In the genomic region with DNA sequence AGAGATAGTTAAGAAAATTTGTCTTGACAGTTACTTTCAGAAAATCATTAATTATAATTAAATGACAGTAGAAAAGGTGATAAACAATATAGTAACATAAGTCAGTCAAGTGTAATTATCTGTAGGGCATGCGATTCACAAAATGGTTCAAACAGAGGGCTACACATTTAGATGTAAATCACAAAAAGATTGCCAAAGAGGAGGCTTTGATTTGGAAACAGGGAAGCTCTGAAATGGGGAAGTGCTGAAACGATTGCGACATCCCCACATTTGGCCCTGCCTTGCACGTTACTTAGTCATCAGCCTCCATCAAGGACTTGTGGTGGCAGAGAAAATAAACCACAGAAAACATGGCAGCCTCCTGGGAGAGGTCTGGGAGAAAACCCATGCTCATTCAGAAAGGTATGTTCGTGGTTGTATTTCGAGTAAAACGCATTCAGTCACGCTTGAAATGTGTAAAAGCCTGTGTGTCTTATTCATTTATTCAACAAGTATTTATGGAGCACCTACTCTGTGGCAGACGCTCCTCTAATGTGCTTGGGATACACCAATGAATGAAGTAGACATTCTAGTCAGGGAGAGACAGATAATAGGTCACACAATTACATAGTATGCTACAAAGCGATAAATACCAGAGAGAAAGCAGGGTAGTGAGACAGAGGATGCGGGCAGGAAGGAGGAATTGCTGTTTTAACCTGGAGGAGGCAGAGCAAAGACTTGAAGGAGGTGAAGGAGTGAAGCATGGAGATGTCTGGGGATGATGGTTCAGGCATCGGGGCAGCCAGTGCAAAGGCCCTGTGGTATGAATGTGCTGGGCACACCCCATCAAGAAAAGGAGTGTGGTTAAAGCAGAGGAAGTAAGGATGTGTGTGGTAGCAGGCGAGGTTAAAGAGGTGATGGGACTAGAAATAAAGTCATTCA, we compare ENCODE assay signal across 8 cellular contexts. TPM values are rescaled to one million over a fixed set of nuclear protein-coding genes. Genes with fewer than 3 reads are reported as not detected.
DNase-seq lines count a peak whose midpoint lies in the region; ATAC-seq and TF ChIP-seq lines count a peak whose summit lies in the region.

No MANE protein-coding gene starts in this region.

- H3K79me2 ChIP-seq in OCI-LY3 (ENCODE audit: low read length): no peaks in the 10 kb centered on the region

- peak overlapping the region; percentile 8; the same call in 1 of the 2 replicates for H2AFZ ChIP-seq in OCI-LY3 (ENCODE audit: low read depth, low read length)

- H3K9me3 ChIP-seq in OCI-LY3 (ENCODE audit: insufficient read depth, low read length): no peaks in the 10 kb centered on the region

- H3K4me2 ChIP-seq in OCI-LY3 (ENCODE audit: low read length): peak overlapping the region; percentile 52

- H3K36me3 ChIP-seq in OCI-LY3 (replicated peaks; ENCODE audit: low read depth, low read length): no peaks in the 10 kb centered on the region

- TF ChIP-seq CTCF in OCI-LY3 (IDR thresholded peaks at IDR 0.05; ENCODE audit: low read depth, low read length) (no peak), choroid plexus epithelial cell (conservative IDR thresholded peaks at IDR 0.05; ENCODE audit: low read depth, low read length) (no peak)

- ATAC-seq in GM19324 (IDR thresholded peaks at IDR 0.05; ENCODE audit: low FRiP score, unreplicated experiment) (peak; percentile 45), HG03342 (IDR thresholded peaks at IDR 0.05; ENCODE audit: unreplicated experiment) (peak; percentile 67)

- H3K4me3 ChIP-seq in OCI-LY3 (ENCODE audit: low read length) (peak overlapping the region; percentile 30), choroid plexus epithelial cell (ENCODE audit: low read depth, low read length) (no peak overlapping the region)

- peak overlapping the region; percentile 14; the same call in 1 of the 2 replicates for H3K27ac ChIP-seq in OCI-LY3 (ENCODE audit: low read length)

- H4K20me1 ChIP-seq in OCI-LY3 (ENCODE audit: insufficient read depth, low read length): no peaks in the 10 kb centered on the region

- DNase-seq in Caki2 (ENCODE audit: low read depth): peak; percentile 86
- peak; percentile 98 for DNase-seq in choroid plexus epithelial cell (ENCODE audit: low read depth)
- peak; percentile 48 for DNase-seq in midbrain (lab: John Stamatoyannopoulos, UW)
- no peak for DNase-seq in DMS 273 treated with DMSO at 0.1 percent for 48 hours (lab: John Stamatoyannopoulos, UW)
- DNase-seq in NCI-H345 (lab: John Stamatoyannopoulos, UW): no peak

- H3K27me3 ChIP-seq in OCI-LY3 (ENCODE audit: low read depth, low read length): peaks cover 5% of the 10 kb centered on the region

- H3K4me1 ChIP-seq in OCI-LY3 (ENCODE audit: low read length): peaks cover 17% of the 10 kb centered on the region

- H3K9ac ChIP-seq in OCI-LY3 (ENCODE audit: low read length): no peak overlapping the region

- in situ Hi-C loops in Caki2 (cut with HindIII; ENCODE audit: low pct_unique_long_range_greater_than_20kb, low sequenced_read_pairs): loop anchor here (25.0 kb wide), 1 partner anchor 135 kb away; no protein-coding TSS in a partner anchor

RNA-seq across cellular contexts. Expression of a gene that starts 7.8 kb away (rescaled TPM):
- total RNA-seq in Caki2 (2014; rRNA removed; shearing (Covaris generic); ENCODE audit: low replicate concordance): 45.5 and 54.3 TPM in 2 replicates

Comparison
In these comparisons a context has a peak if more than half of its experiments do, and no peak if none do; other contexts are left out.
1. DNase-seq: peak in Caki2 (single experiment), choroid plexus epithelial cell (single experiment) and midbrain (single experiment); none in DMS 273 treated with DMSO at 0.1 percent for 48 hours (single experiment) and NCI-H345 (single experiment).